Comparison of ENCODE assay signal across 33 cellular contexts in the genomic region with DNA sequence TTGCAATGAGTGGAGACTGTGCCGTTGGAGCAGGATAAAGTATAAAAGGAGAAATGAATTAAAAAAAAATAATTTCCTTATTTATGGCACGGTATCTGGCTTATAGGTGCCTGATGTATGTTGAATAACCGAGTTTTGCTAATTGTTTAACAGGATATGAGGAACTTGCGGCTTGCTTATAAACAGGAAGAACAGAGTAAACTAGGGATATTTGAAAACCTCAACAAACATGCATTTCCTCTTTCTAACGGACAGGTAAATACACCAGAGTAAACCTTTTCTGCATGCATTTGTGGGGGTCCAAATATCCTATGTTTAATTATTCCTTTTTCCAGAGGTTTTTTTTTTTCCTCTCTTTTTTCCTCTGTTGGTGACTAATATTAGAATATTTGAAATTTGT.
"Had no signal": no experiment of that assay in that cellular context is flagged by ENCODE, and none has a peak within 500 bp of the region (broad histone marks: within the 10 kb centered on the region; RNA-seq: fewer than 3 reads in every experiment).

No MANE protein-coding gene starts in this region.

- H3K27me3 ChIP-seq: brain microvascular endothelial cell had no signal

- DNase-seq: activated CD4-positive, alpha-beta memory T cell treated with anti-CD3 and anti-CD28 coated beads, Interleukin-2, amount 10 ng/mL, durations not matched to agents 7 days and 5 days; activated CD4-positive, alpha-beta T cell treated with anti-CD3 and anti-CD28 coated beads for 1 hour; activated CD4-positive, alpha-beta T cell treated with anti-CD3 and anti-CD28 coated beads for 48 hours; activated CD4-positive, CD25-positive, alpha-beta regulatory T cell; activated CD8-positive, alpha-beta memory T cell treated with anti-CD3 and anti-CD28 coated beads for 24 hours; activated CD8-positive, alpha-beta memory T cell treated with anti-CD3 and anti-CD28 coated beads, Interleukin-2, amount 10 ng/mL, durations not matched to agents 7 days and 5 days; activated CD8-positive, alpha-beta memory T cell treated with anti-CD3 and anti-CD28 coated beads, Interleukin-2, amount 50 U/mL, for 48 hours; activated effector memory CD4-positive, alpha-beta T cell treated with Interleukin-2 at 50 U/mL for 16 hours; activated naive CD4-positive, alpha-beta T cell treated with anti-CD3 and anti-CD28 coated beads, Interleukin-2, amount 10 ng/mL, durations not matched to agents 7 days and 5 days; activated naive CD8-positive, alpha-beta T cell treated with anti-CD3 and anti-CD28 coated beads, Interleukin-2, amount 50 U/mL, for 24 hours; activated T-cell treated with anti-CD3 and anti-CD28 coated beads, Interleukin-2, amount 50 U/mL, for 48 hours; anterior cingulate cortex; brain microvascular endothelial cell; central memory CD4-positive, alpha-beta T cell; MM.1S; NCI-H1092; NCI-H146; NCI-H187; NCI-H2029 treated with DMSO at 0.1 percent for 48 hours; NCI-H2107; NCI-H2171; NCI-H446; NCI-H524; NCI-H69; NCI-H82; Right ventricle myocardium superior; SW 1271; T-helper 1 cell; T-helper 2 cell; T-helper 9 cell; WERI-Rb-1 had no signal

- H3K27ac ChIP-seq: brain microvascular endothelial cell, KMS-11, WERI-Rb-1 had no signal

- H3K36me3 Mint-ChIP-seq: activated naive CD8-positive, alpha-beta T cell had no signal

- H3K4me3 Mint-ChIP-seq: activated CD4-positive, alpha-beta memory T cell treated with anti-CD3 and anti-CD28 coated beads, Interleukin-2, amount 10 ng/mL, durations not matched to agents 7 days and 5 days; activated CD8-positive, alpha-beta memory T cell treated with anti-CD3 and anti-CD28 coated beads, Interleukin-2, amount 10 ng/mL, durations not matched to agents 7 days and 5 days; activated naive CD4-positive, alpha-beta T cell treated with anti-CD3 and anti-CD28 coated beads, Interleukin-2, amount 10 ng/mL, durations not matched to agents 7 days and 5 days; activated naive CD8-positive, alpha-beta T cell; activated naive CD8-positive, alpha-beta T cell treated with anti-CD3 and anti-CD28 coated beads, Interleukin-2, amount 50 U/mL, for 24 hours had no signal

- H3K27me3 Mint-ChIP-seq: activated CD4-positive, alpha-beta memory T cell treated with anti-CD3 and anti-CD28 coated beads, Interleukin-2, amount 10 ng/mL, durations not matched to agents 7 days and 5 days; activated CD8-positive, alpha-beta memory T cell treated with anti-CD3 and anti-CD28 coated beads, Interleukin-2, amount 10 ng/mL, durations not matched to agents 7 days and 5 days; activated naive CD4-positive, alpha-beta T cell treated with anti-CD3 and anti-CD28 coated beads, Interleukin-2, amount 10 ng/mL, durations not matched to agents 7 days and 5 days; activated naive CD8-positive, alpha-beta T cell; activated naive CD8-positive, alpha-beta T cell treated with anti-CD3 and anti-CD28 coated beads, Interleukin-2, amount 50 U/mL, for 24 hours had no signal

- H3K9me3 Mint-ChIP-seq: activated CD4-positive, alpha-beta memory T cell treated with anti-CD3 and anti-CD28 coated beads, Interleukin-2, amount 10 ng/mL, durations not matched to agents 7 days and 5 days; activated naive CD4-positive, alpha-beta T cell treated with anti-CD3 and anti-CD28 coated beads, Interleukin-2, amount 10 ng/mL, durations not matched to agents 7 days and 5 days; activated naive CD8-positive, alpha-beta T cell treated with anti-CD3 and anti-CD28 coated beads, Interleukin-2, amount 50 U/mL, for 24 hours had no signal

- H3K36me3 ChIP-seq: brain microvascular endothelial cell had no signal

- H3K27ac Mint-ChIP-seq: activated CD4-positive, alpha-beta memory T cell treated with anti-CD3 and anti-CD28 coated beads, Interleukin-2, amount 10 ng/mL, durations not matched to agents 7 days and 5 days; activated CD8-positive, alpha-beta memory T cell treated with anti-CD3 and anti-CD28 coated beads, Interleukin-2, amount 10 ng/mL, durations not matched to agents 7 days and 5 days; activated naive CD4-positive, alpha-beta T cell treated with anti-CD3 and anti-CD28 coated beads, Interleukin-2, amount 10 ng/mL, durations not matched to agents 7 days and 5 days; activated naive CD8-positive, alpha-beta T cell; activated naive CD8-positive, alpha-beta T cell treated with anti-CD3 and anti-CD28 coated beads, Interleukin-2, amount 50 U/mL, for 24 hours had no signal

- ATAC-seq: activated CD8-positive, alpha-beta memory T cell treated with anti-CD3 and anti-CD28 coated beads, Interleukin-2, amount 10 ng/mL, durations not matched to agents 7 days and 5 days; activated naive CD8-positive, alpha-beta T cell treated with anti-CD3 and anti-CD28 coated beads, Interleukin-2, amount 50 U/mL, for 24 hours had no signal
